ENCODE assay signal across 1 cellular context in genomic region chr6:3170676-3171075, GRCh38.
TF ChIP-seq lines count a peak whose summit lies in the region.

No MANE protein-coding gene starts in this region.

TF ChIP-seq in H1, 55 proteins besides CTCF, POLR2A, EP300 and RAD21:
- TF ChIP-seq E2F6 (IDR thresholded peaks at IDR 0.05), result peak; percentile 49
